In the genomic region with DNA sequence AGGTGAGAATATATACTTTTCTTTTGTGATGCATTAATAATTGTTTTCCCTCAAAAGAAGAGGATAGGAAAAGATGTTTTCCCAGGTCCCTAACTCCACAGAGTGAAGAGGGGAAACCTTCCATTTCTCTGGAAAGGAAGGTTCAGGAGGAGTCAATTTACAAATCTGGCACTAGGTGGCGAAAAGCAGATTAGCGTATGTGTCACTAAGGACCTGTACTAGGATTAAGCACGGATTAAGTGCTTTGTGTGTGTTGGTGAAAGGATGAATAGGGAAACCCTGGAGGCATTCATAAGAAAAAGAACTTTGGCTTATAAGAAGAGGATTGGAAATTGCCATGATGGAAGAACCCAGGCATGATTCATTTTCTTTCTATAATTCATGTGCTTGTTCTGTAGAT, we compare ENCODE assay signal across 10 cellular contexts.
DNase-seq lines count a peak whose midpoint lies in the region; ATAC-seq and TF ChIP-seq lines count a peak whose summit lies in the region.
"Had no signal": no experiment of that assay in that cellular context is flagged by ENCODE, and none has a peak within 500 bp of the region (broad histone marks: within the 10 kb centered on the region; RNA-seq: fewer than 3 reads in every experiment).

No MANE protein-coding gene starts in this region.

- no TSS peak for BruUV-seq in Caco-2 (replicated peaks; lab: Mats Ljungman, UMichigan)

- H3K36me3 ChIP-seq in Caco-2 (ENCODE audit: control insufficient read depth, insufficient read depth, low read length) (no peaks in the 10 kb centered on the region), RWPE2 (ENCODE audit: low read depth) (no peaks in the 10 kb centered on the region)

- POLR2A ChIA-PET in Caco-2 (lab: Charles Lee) (no interaction called here), HEK293T (lab: Yijun Ruan, JAX) (no interaction called here)

- H3K9me3 Mint-ChIP-seq in Caco-2 (ENCODE audit: unreplicated experiment): no peaks in the 10 kb centered on the region
- peaks cover 0 to 1% (median 0%) of the 10 kb centered on the region in 6 donors for H3K9me3 Mint-ChIP-seq in immature natural killer cell
- H3K9me3 Mint-ChIP-seq: activated CD4-positive, alpha-beta T cell treated with anti-CD3 and anti-CD28 coated beads, Interleukin-2, amount 10 ng/mL, durations not matched to agents 7 days and 5 days; memory B cell had no signal

- H3K27me3 ChIP-seq in Caco-2 (replicated peaks; ENCODE audit: control insufficient read depth, insufficient read depth, low read length) (no peaks in the 10 kb centered on the region), RWPE2 (ENCODE audit: insufficient read depth, poor library complexity, severe bottlenecking) (no peaks in the 10 kb centered on the region)

- no peak overlapping the region for H3K4me3 Mint-ChIP-seq in Caco-2 (ENCODE audit: unreplicated experiment)
- H3K4me3 Mint-ChIP-seq in immature natural killer cell: no peak overlapping the region
- H3K4me3 Mint-ChIP-seq: activated CD4-positive, alpha-beta T cell treated with anti-CD3 and anti-CD28 coated beads, Interleukin-2, amount 10 ng/mL, durations not matched to agents 7 days and 5 days; memory B cell had no signal

- CTCF ChIA-PET in Caco-2 (lab: Charles Lee): no interaction called here
- CTCF ChIA-PET in HEK293T (lab: Yijun Ruan, JAX): interaction anchor here (0.8 to 1.0 kb wide), 2 partner anchors 113 to 553 kb away, joined by 3 read pairs; no protein-coding TSS in a partner anchor

- intact Hi-C loops in Caco-2 (cut with micrococcal nuclease; ENCODE audit: unreplicated experiment): loop anchor here (5.0 to 10.0 kb wide), 5 partner anchors 343 to 861 kb away; no protein-coding TSS in a partner anchor

- H3K36me3 Mint-ChIP-seq in Caco-2 (ENCODE audit: insufficient read depth, unreplicated experiment) (no peaks in the 10 kb centered on the region), immature natural killer cell (no peaks in the 10 kb centered on the region)
- H3K36me3 Mint-ChIP-seq: memory B cell had no signal

- no peak overlapping the region for H3K4me3 ChIP-seq in Caco-2 (ENCODE audit: low read depth, low read length)
- no peak overlapping the region for H3K4me3 ChIP-seq in RWPE2 (ENCODE audit: severe bottlenecking)

- DNase-seq in Caco-2: peak in 1 of 2 experiments; percentile 22
- DNase-seq in HEK293T (ENCODE audit: extremely low spot score): peak; percentile 19
- DNase-seq in RWPE2 (ENCODE audit: low spot score): no peak
- DNase-seq in iris pigment epithelial cell (ENCODE audit: low read depth): peak; percentile 18
- no peak for DNase-seq in activated T-cell treated with anti-CD3 and anti-CD28 coated beads, Interleukin-2, amount 50 U/mL, for 48 hours
- DNase-seq in immature natural killer cell: no peak
- no peak for DNase-seq in stimulated activated CD4-positive, alpha-beta T cell treated with anti-CD3 and anti-CD28 coated beads, Interleukin-12 subunit alpha, Interleukin-12 subunit beta, amount 100 ng/mL, for 4 hours
- no peak for DNase-seq in substantia nigra (lab: John Stamatoyannopoulos, UW)
- DNase-seq: activated CD4-positive, alpha-beta T cell treated with anti-CD3 and anti-CD28 coated beads, Interleukin-2, amount 10 ng/mL, durations not matched to agents 7 days and 5 days had no signal

- H3K27ac ChIP-seq in RWPE2 (ENCODE audit: poor library complexity, severe bottlenecking): no peak overlapping the region
- no peak overlapping the region for H3K27ac ChIP-seq in substantia nigra (ENCODE audit: low read depth, low read length, poor library complexity, severe bottlenecking)

- no peaks in the 10 kb centered on the region for H3K4me1 ChIP-seq in Caco-2
- H3K4me1 ChIP-seq in RWPE2 (ENCODE audit: insufficient read depth, poor library complexity, severe bottlenecking): no peaks in the 10 kb centered on the region

- TF ChIP-seq CTCF in Caco-2 (IDR thresholded peaks at IDR 0.05; ENCODE audit: insufficient read depth in 1 of 2, low read depth in 1 of 2, low read length in 1 of 2, severe bottlenecking in 1 of 2, unreplicated experiment in 1 of 2) (peak; percentile 32 to 41), RWPE2 (IDR thresholded peaks at IDR 0.05; ENCODE audit: poor library complexity, severe bottlenecking) (peak; percentile 50)

- H3K9me3 ChIP-seq in Caco-2 (no peaks in the 10 kb centered on the region), RWPE2 (ENCODE audit: severe bottlenecking) (no peaks in the 10 kb centered on the region)

- H3K27me3 Mint-ChIP-seq in Caco-2 (ENCODE audit: insufficient read depth, unreplicated experiment) (peaks cover 12% of the 10 kb centered on the region), immature natural killer cell (ENCODE audit: low read depth in 3 of 3) (peaks cover 2 to 14% (median 7%) of the 10 kb centered on the region in 3 donors)

- H3K4me1 Mint-ChIP-seq in Caco-2 (ENCODE audit: low read depth, unreplicated experiment): no peaks in the 10 kb centered on the region
- no peaks in the 10 kb centered on the region for H3K4me1 Mint-ChIP-seq in immature natural killer cell
- H3K4me1 Mint-ChIP-seq: activated CD4-positive, alpha-beta T cell treated with anti-CD3 and anti-CD28 coated beads, Interleukin-2, amount 10 ng/mL, durations not matched to agents 7 days and 5 days; memory B cell had no signal

- H3K27ac Mint-ChIP-seq in Caco-2 (ENCODE audit: unreplicated experiment) (no peak overlapping the region), immature natural killer cell (no peak overlapping the region)
- H3K27ac Mint-ChIP-seq: activated CD4-positive, alpha-beta T cell treated with anti-CD3 and anti-CD28 coated beads, Interleukin-2, amount 10 ng/mL, durations not matched to agents 7 days and 5 days; memory B cell had no signal

- ATAC-seq in RWPE2 (ENCODE audit: low read depth): no peak

TF ChIP-seq in HEK293T, 16 proteins besides CTCF, POLR2A, EP300 and RAD21:
- TF ChIP-seq ELF4 (IDR thresholded peaks at IDR 0.05): no peak
- TF ChIP-seq ZNF384 (IDR thresholded peaks at IDR 0.05): no peak
- no peak for TF ChIP-seq SP1 (IDR thresholded peaks at IDR 0.05)
- TF ChIP-seq FOXA1 (IDR thresholded peaks at IDR 0.05): no peak
- no peak for TF ChIP-seq TARDBP (IDR thresholded peaks at IDR 0.05)
- TF ChIP-seq BHLHE40 (IDR thresholded peaks at IDR 0.05; ENCODE audit: borderline replicate concordance): no peak
- TF ChIP-seq NFRKB (IDR thresholded peaks at IDR 0.05): no peak
- TF ChIP-seq HDGF (IDR thresholded peaks at IDR 0.05; ENCODE audit: borderline replicate concordance): no peak
- TF ChIP-seq, protein P1, sequence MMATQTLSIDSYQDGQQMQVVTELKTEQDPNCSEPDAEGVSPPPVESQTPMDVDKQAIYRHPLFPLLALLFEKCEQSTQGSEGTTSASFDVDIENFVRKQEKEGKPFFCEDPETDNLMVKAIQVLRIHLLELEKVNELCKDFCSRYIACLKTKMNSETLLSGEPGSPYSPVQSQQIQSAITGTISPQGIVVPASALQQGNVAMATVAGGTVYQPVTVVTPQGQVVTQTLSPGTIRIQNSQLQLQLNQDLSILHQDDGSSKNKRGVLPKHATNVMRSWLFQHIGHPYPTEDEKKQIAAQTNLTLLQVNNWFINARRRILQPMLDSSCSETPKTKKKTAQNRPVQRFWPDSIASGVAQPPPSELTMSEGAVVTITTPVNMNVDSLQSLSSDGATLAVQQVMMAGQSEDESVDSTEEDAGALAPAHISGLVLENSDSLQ (IDR thresholded peaks at IDR 0.05): no peak
- TF ChIP-seq ARNT (IDR thresholded peaks at IDR 0.05): no peak
- no peak for TF ChIP-seq L3MBTL2 (conservative IDR thresholded peaks at IDR 0.05)
- no peak for TF ChIP-seq FOXK2 (IDR thresholded peaks at IDR 0.05)
- no peak for TF ChIP-seq FOXM1 (IDR thresholded peaks at IDR 0.05; ENCODE audit: borderline replicate concordance)
- no peak for TF ChIP-seq LEF1 (IDR thresholded peaks at IDR 0.05; ENCODE audit: borderline replicate concordance)
- no peak for TF ChIP-seq CTBP1 (IDR thresholded peaks at IDR 0.05; ENCODE audit: borderline replicate concordance)
TF ChIP-seq in HEK293T: peak in this region for 0.

Comparison
In these comparisons a context has a peak if more than half of its experiments do, and no peak if none do; other contexts are left out.
1. DNase-seq: peak in HEK293T (single experiment) and iris pigment epithelial cell (single experiment); none in RWPE2 (single experiment), activated T-cell treated with anti-CD3 and anti-CD28 coated beads, Interleukin-2, amount 50 U/mL, for 48 hours (0 of 2), immature natural killer cell (0 of 3), stimulated activated CD4-positive, alpha-beta T cell treated with anti-CD3 and anti-CD28 coated beads, Interleukin-12 subunit alpha, Interleukin-12 subunit beta, amount 100 ng/mL, for 4 hours (single experiment) and substantia nigra (0 of 49).